In genomic region chr1:147599362-147600118, GRCh38 we compare ENCODE assay signal across 8 cellular contexts. TPM values are rescaled to one million over a fixed set of nuclear protein-coding genes. Genes with fewer than 3 reads are reported as not detected.
A peak's percentile ranks its signal among the peaks of the same experiment; 100 is the strongest.
DNase-seq lines count a peak whose midpoint lies in the region; ATAC-seq, FAIRE-seq and TF ChIP-seq lines count a peak whose summit lies in the region.

No MANE protein-coding gene starts in this region.

- POLR2A ChIA-PET in activated CD4-positive, alpha-beta T cell treated with anti-CD3 and anti-CD28 coated beads for 36 hours (lab: Charles Lee), result interaction anchor here (0.6 to 4.1 kb wide), 5 partner anchors 54 to 735 kb away, joined by 3 to 48 read pairs (median 3); partner anchors contain the start of gene BCL9

- peak overlapping the region; percentile 89 for H3K4me3 Mint-ChIP-seq in activated CD4-positive, alpha-beta T cell treated with anti-CD3 and anti-CD28 coated beads for 36 hours

- no peaks in the 10 kb centered on the region for H3K27me3 Mint-ChIP-seq in activated CD4-positive, alpha-beta T cell treated with anti-CD3 and anti-CD28 coated beads for 36 hours

- no peaks in the 10 kb centered on the region for H3K9me3 Mint-ChIP-seq in activated CD4-positive, alpha-beta T cell treated with anti-CD3 and anti-CD28 coated beads for 36 hours (ENCODE audit: low read depth)

- H3K4me3 ChIP-seq in AG09309 (ENCODE audit: control insufficient read depth, low read depth, low read length) (peak overlapping the region; percentile 88), choroid plexus epithelial cell (ENCODE audit: low read depth, low read length) (peak overlapping the region; percentile 79)

- DNase-seq in AG09309 (ENCODE audit: low read depth) (peak; percentile 75), GM19239 (ENCODE audit: insufficient read length, low spot score) (peak; percentile 85), NCI-H510A (lab: John Stamatoyannopoulos, UW) (peak; percentile 92), choroid plexus epithelial cell (ENCODE audit: low read depth) (peak; percentile 98)
- peak; percentile 99 for DNase-seq in activated CD4-positive, alpha-beta T cell treated with anti-CD3 and anti-CD28 coated beads for 36 hours
- peak; percentile 95 to 96 for DNase-seq in stimulated activated CD4-positive, alpha-beta T cell treated with anti-CD3 and anti-CD28 coated beads, Interleukin-1b, Interleukin-23, amount 100 ng/mL, for 1 hour (ENCODE audit: low read depth in 2 of 2)

- peak; percentile 75 for ATAC-seq in HG03439 (IDR thresholded peaks at IDR 0.05; ENCODE audit: unreplicated experiment)
- ATAC-seq in activated CD4-positive, alpha-beta T cell treated with anti-CD3 and anti-CD28 coated beads for 36 hours, result peak; percentile 81

- peaks cover 34% of the 10 kb centered on the region for H3K4me1 Mint-ChIP-seq in activated CD4-positive, alpha-beta T cell treated with anti-CD3 and anti-CD28 coated beads for 36 hours

- FAIRE-seq in GM19239 (lab: Jason Lieb, UNC), result peak; percentile 78

- CTCF ChIA-PET in activated CD4-positive, alpha-beta T cell treated with anti-CD3 and anti-CD28 coated beads for 36 hours (lab: Charles Lee), result interaction anchor here (0.6 to 2.2 kb wide), 9 partner anchors 14 to 259 kb away, joined by 3 to 6 read pairs (median 3); partner anchors contain the start of gene BCL9

- H3K27me3 ChIP-seq in layer of hippocampus (ENCODE audit: control insufficient read depth, insufficient read depth, low read length), result no peaks in the 10 kb centered on the region

- H3K36me3 Mint-ChIP-seq in activated CD4-positive, alpha-beta T cell treated with anti-CD3 and anti-CD28 coated beads for 36 hours (ENCODE audit: low read depth), result peaks cover 5% of the 10 kb centered on the region

- TF ChIP-seq CTCF in AG09309 (IDR thresholded peaks at IDR 0.05; ENCODE audit: control insufficient read depth, insufficient read depth, low read depth, low read length, missing control alignments), result no peak
- no peak for TF ChIP-seq CTCF in choroid plexus epithelial cell (conservative IDR thresholded peaks at IDR 0.05; ENCODE audit: low read depth, low read length)

- intact Hi-C loops in activated CD4-positive, alpha-beta T cell treated with anti-CD3 and anti-CD28 coated beads for 36 hours (cut with DNase I, micrococcal nuclease), result loop anchor here (1.0 to 5.0 kb wide), 8 partner anchors 19 to 427 kb away; partner anchors contain the start of genes BCL9 (in 2 of the 2), ACP6 (in 1 of the 2) and PRKAB2 (in 1 of the 2)

- H3K27ac Mint-ChIP-seq in activated CD4-positive, alpha-beta T cell treated with anti-CD3 and anti-CD28 coated beads for 36 hours, result peak overlapping the region; percentile 89

- peak overlapping the region; percentile 87 for H3K27ac ChIP-seq in layer of hippocampus (ENCODE audit: low read depth, low read length)

RNA-seq across cellular contexts. Expression of gene BCL9, which starts 58.2 kb away (rescaled TPM):
- 10 to 100 TPM; 32.8 to 36.6 TPM for total RNA-seq in activated CD4-positive, alpha-beta T cell treated with anti-CD3 and anti-CD28 coated beads for 36 hours

Comparison
In these comparisons a context has a peak if more than half of its experiments do, and no peak if none do; other contexts are left out.
1. Peak in every context shown above with its lines: DNase-seq, ATAC-seq, H3K4me3 ChIP-seq and H3K27ac ChIP-seq.